ENCODE assay signal across 8 cellular contexts in the genomic region with DNA sequence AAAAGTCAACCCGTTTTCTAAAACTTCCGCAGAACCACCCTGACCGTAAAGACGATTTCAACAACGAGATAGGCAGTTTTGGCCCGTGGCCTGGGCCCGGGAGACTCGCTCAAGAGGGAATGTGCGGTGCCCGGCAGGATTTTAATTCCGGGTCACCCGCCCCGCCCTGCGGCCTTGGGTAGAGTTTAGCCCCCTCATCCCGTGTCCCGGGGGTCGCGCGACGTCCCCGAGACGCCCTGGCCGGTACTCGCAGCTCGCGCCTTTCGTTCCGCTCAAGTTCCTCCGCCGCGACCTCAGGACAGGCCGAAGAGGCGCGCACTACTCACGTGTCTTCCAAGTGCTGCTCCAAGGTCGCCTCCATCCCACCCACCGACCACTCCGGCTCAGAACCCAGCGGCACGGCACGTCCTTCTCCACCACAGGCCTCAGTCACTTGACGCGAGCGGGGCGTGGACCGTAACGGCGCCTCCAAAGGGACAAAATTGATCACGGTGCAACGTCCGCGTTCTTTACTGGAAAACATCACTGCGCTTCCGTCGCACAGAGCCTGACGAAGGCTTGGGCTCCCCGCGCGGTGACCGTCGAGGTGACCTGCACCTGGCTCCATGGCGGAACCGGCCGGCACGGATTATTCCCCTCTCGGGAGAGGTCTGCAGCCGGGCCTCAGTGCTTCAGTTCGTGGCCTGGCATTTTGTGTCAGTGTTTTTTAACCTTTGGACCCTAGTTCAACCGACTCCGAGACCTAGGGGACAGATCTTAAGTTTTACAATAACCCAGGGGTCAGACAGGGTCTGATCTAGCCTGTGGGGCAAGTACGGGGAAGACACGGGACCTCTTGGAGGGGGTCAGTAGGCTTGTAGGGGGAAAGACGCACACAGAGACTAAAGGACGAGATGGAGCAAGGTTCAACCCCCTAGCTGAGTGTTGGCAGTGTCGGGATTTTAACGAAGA. TPM values are rescaled to one million over a fixed set of nuclear protein-coding genes. Genes with fewer than 3 reads are reported as not detected.
DNase-seq lines count a peak whose midpoint lies in the region; TF ChIP-seq lines count a peak whose summit lies in the region.

A gene (minus strand): TSS at position 435 of the 951 bp plus-strand sequence. CDS start 74 bp downstream, at position 361.

- H3K4me1 Mint-ChIP-seq in neural crest cell, result peaks cover 26% of the 10 kb centered on the region

- peak within 1 kb of the TSS; percentile 92 to 99 for H3K9ac ChIP-seq in stomach smooth muscle (ENCODE audit: low read length in 2 of 2)

- in situ Hi-C loops in G401 (cut with HindIII; ENCODE audit: low sequenced_read_pairs), result no loop called here

- H3K4me3 Mint-ChIP-seq in neural crest cell, result peak within 1 kb of the TSS; percentile 99

- DNase-seq in G401 (ENCODE audit: low spot score) (peak; percentile 91), H7 (peak; percentile 83), MG63 (peak; percentile 95), SIG-M5 treated with dmso at 0.1 percent for 504 hours (lab: John Stamatoyannopoulos, UW; ENCODE audit: unreplicated experiment) (peak; percentile 93), foreskin fibroblast (peak; percentile 90 to 96), neural crest cell (ENCODE audit: low read depth, low spot score) (peak; percentile 91)
- peak; percentile 87 for DNase-seq in activated gamma-delta T cell treated with anti-CD3 and anti-CD28 coated beads, Interleukin-2, amount 50 U/mL, for 16 hours (ENCODE audit: low read depth)

- H3K27ac Mint-ChIP-seq in neural crest cell (ENCODE audit: unreplicated experiment), result peak within 1 kb of the TSS; percentile 99

- peak within 1 kb of the TSS; percentile 93 for H3K27ac ChIP-seq in stomach smooth muscle (ENCODE audit: low read length)

- H3K36me3 ChIP-seq in H7 (replicated peaks; ENCODE audit: control insufficient read depth, insufficient read depth, low read length) (peaks cover 7% of the 10 kb centered on the region), MG63 (peaks cover 41% of the 10 kb centered on the region), stomach smooth muscle (ENCODE audit: control insufficient read depth in 2 of 2, insufficient read depth in 2 of 2, low read length in 2 of 2) (peaks cover 17 to 18% of the 10 kb centered on the region in 2 donors)

- no peaks in the 10 kb centered on the region for H3K27me3 Mint-ChIP-seq in neural crest cell (ENCODE audit: low read depth)

- TF ChIP-seq CTCF in foreskin fibroblast (IDR thresholded peaks at IDR 0.05; ENCODE audit: low read depth, low read length), result no peak
- no peak for TF ChIP-seq CTCF in neural crest cell (conservative IDR thresholded peaks at IDR 0.05)

- H3K4me1 ChIP-seq in stomach smooth muscle (ENCODE audit: control insufficient read depth, insufficient read depth, low read length), result peaks cover 4% of the 10 kb centered on the region

- H3K36me3 Mint-ChIP-seq in neural crest cell (ENCODE audit: low read depth), result peaks cover 2% of the 10 kb centered on the region

- H3K9me3 ChIP-seq in MG63 (no peaks in the 10 kb centered on the region), stomach smooth muscle (ENCODE audit: control insufficient read depth in 2 of 2, low read length in 2 of 2) (no peaks in the 10 kb centered on the region)

- H3K9me3 Mint-ChIP-seq in neural crest cell, result no peaks in the 10 kb centered on the region

- H3K4me3 ChIP-seq in H7 (ENCODE audit: insufficient read depth, low read depth, low read length), result peak within 1 kb of the TSS; percentile 85
- peak within 1 kb of the TSS; percentile 93 for H3K4me3 ChIP-seq in MG63
- peak within 1 kb of the TSS; percentile 97 to 99 for H3K4me3 ChIP-seq in foreskin fibroblast (ENCODE audit: low read depth in 1 of 2, low read length in 2 of 2)
- H3K4me3 ChIP-seq in stomach smooth muscle (ENCODE audit: low read length in 2 of 2), result peak within 1 kb of the TSS; percentile 84 to 98

- no peaks in the 10 kb centered on the region for H3K27me3 ChIP-seq in H7 (ENCODE audit: control insufficient read depth, insufficient read depth, low read length)
- no peaks in the 10 kb centered on the region for H3K27me3 ChIP-seq in MG63
- H3K27me3 ChIP-seq in stomach smooth muscle (ENCODE audit: control insufficient read depth in 1 of 2, insufficient read depth in 2 of 2, low read length in 2 of 2), result no peaks in the 10 kb centered on the region

RNA-seq across cellular contexts. Expression of the gene that starts here (rescaled TPM):
- 68.1 and 100 TPM in 2 replicates for total RNA-seq in G401 (2014; rRNA removed; shearing (Covaris generic))
- total RNA-seq in H7 (2014; rRNA removed; shearing (Covaris generic)), result 33.8 and 40.6 TPM in 2 replicates
- 133 and 137 TPM in 2 replicates for total RNA-seq in MG63 (2014; rRNA removed; shearing (Covaris generic); ENCODE audit: low replicate concordance)
- total RNA-seq in neural crest cell, result 116 and 128 TPM in 2 replicates

Comparison
In these comparisons a context has a peak if more than half of its experiments do, and no peak if none do; other contexts are left out.
1. Peak in every context shown above with its lines: DNase-seq, H3K4me3 ChIP-seq and H3K27ac ChIP-seq.